In genomic region chr10:66353422-66353821, GRCh38 we compare ENCODE assay signal across 14 cellular contexts.
DNase-seq lines count a peak whose midpoint lies in the region; ATAC-seq and TF ChIP-seq lines count a peak whose summit lies in the region.
"Had no signal": no experiment of that assay in that cellular context is flagged by ENCODE, and none has a peak within 500 bp of the region (broad histone marks: within the 10 kb centered on the region; RNA-seq: fewer than 3 reads in every experiment).

No MANE protein-coding gene starts in this region.

- intact Hi-C loops in heart left ventricle (cut with DNase I), result no loop called here
- intact Hi-C loops in right cardiac atrium (cut with DNase I), result no loop called here

- no peaks in the 10 kb centered on the region for H3K36me3 ChIP-seq in heart left ventricle
- H3K36me3 ChIP-seq: BE2C had no signal

- no peak for TF ChIP-seq POLR2A in heart left ventricle (IDR thresholded peaks at IDR 0.05)

- H3K9me3 Mint-ChIP-seq in stimulated activated effector memory CD8-positive, alpha-beta T cell treated with anti-CD3 and anti-CD28 coated beads, Interleukin-12 subunit alpha, Interleukin-12 subunit beta, amount 100 ng/mL, for 72 hours, result peaks cover 16% of the 10 kb centered on the region

- H3K36me3 Mint-ChIP-seq in stimulated activated effector memory CD8-positive, alpha-beta T cell treated with anti-CD3 and anti-CD28 coated beads, Interleukin-12 subunit alpha, Interleukin-12 subunit beta, amount 100 ng/mL, for 72 hours, result no peaks in the 10 kb centered on the region
- H3K36me3 Mint-ChIP-seq: CD4-positive, alpha-beta memory T cell had no signal

- in situ Hi-C loops in G401 (cut with HindIII; ENCODE audit: low sequenced_read_pairs), result no loop called here

- 57 to 70% (median 58%) methylated on average over 3 of the region's 3 CpGs for WGBS in heart left ventricle, 4 donors
- 51% methylated on average over 3 of the region's 3 CpGs for WGBS in right cardiac atrium

- H3K9me3 ChIP-seq in heart left ventricle, result no peaks in the 10 kb centered on the region
- no peaks in the 10 kb centered on the region for H3K9me3 ChIP-seq in right cardiac atrium (ENCODE audit: control insufficient read depth, low read length)
- H3K9me3 ChIP-seq: BE2C had no signal

- H3K27ac Mint-ChIP-seq in stimulated activated effector memory CD8-positive, alpha-beta T cell treated with anti-CD3 and anti-CD28 coated beads, Interleukin-12 subunit alpha, Interleukin-12 subunit beta, amount 100 ng/mL, for 72 hours, result no peak overlapping the region
- H3K27ac Mint-ChIP-seq: CD4-positive, alpha-beta memory T cell; HFFc6 had no signal

- no peak overlapping the region for H3K4me3 Mint-ChIP-seq in stimulated activated effector memory CD8-positive, alpha-beta T cell treated with anti-CD3 and anti-CD28 coated beads, Interleukin-12 subunit alpha, Interleukin-12 subunit beta, amount 100 ng/mL, for 72 hours
- H3K4me3 Mint-ChIP-seq: CD4-positive, alpha-beta memory T cell; HFFc6 had no signal

- no peak for TF ChIP-seq CTCF in heart left ventricle (IDR thresholded peaks at IDR 0.05)

- DNase-seq in G401 (ENCODE audit: low spot score) (peak; percentile 13), heart left ventricle (peak in 4 of 5 donors; percentile 13 to 60 (median 28)), right cardiac atrium (peak; percentile 25 to 71 (median 52)), retina (peak; percentile 9), H4 (ENCODE audit: low spot score) (no peak)
- no peak for DNase-seq in stimulated activated effector memory CD8-positive, alpha-beta T cell treated with anti-CD3 and anti-CD28 coated beads, Interleukin-12 subunit alpha, Interleukin-12 subunit beta, amount 100 ng/mL, for 72 hours (ENCODE audit: low spot score in 2 of 2)
- DNase-seq: BE2C; CD4-positive, alpha-beta memory T cell; DMS79; HCEC 1CT; HFFc6; IMR-90 had no signal

- no peaks in the 10 kb centered on the region for H3K4me1 Mint-ChIP-seq in stimulated activated effector memory CD8-positive, alpha-beta T cell treated with anti-CD3 and anti-CD28 coated beads, Interleukin-12 subunit alpha, Interleukin-12 subunit beta, amount 100 ng/mL, for 72 hours
- H3K4me1 Mint-ChIP-seq: CD4-positive, alpha-beta memory T cell had no signal

- ATAC-seq in heart left ventricle (peak; percentile 37 to 90 (median 55)), right cardiac atrium (peak; percentile 69 to 73), HG03460 (IDR thresholded peaks at IDR 0.05; ENCODE audit: unreplicated experiment) (no peak)
- no peak for ATAC-seq in stimulated activated effector memory CD8-positive, alpha-beta T cell treated with anti-CD3 and anti-CD28 coated beads, Interleukin-12 subunit alpha, Interleukin-12 subunit beta, amount 100 ng/mL, for 72 hours

- peak overlapping the region in 3 of 12 donors; percentile 3 to 17 (median 13) for H3K4me3 ChIP-seq in heart left ventricle
- H3K4me3 ChIP-seq in right cardiac atrium (ENCODE audit: low read length), result no peak overlapping the region

- H3K4me1 ChIP-seq in heart left ventricle (no peaks in the 10 kb centered on the region), right cardiac atrium (ENCODE audit: control insufficient read depth, insufficient read depth, low read length) (no peaks in the 10 kb centered on the region)

- H3K27me3 ChIP-seq in heart left ventricle, result no peaks in the 10 kb centered on the region
- no peaks in the 10 kb centered on the region for H3K27me3 ChIP-seq in right cardiac atrium (ENCODE audit: control insufficient read depth, insufficient read depth)
- H3K27me3 ChIP-seq: BE2C had no signal

- H3K27ac ChIP-seq in heart left ventricle (peak overlapping the region in 2 of 12 donors; percentile 21 to 47), right cardiac atrium (ENCODE audit: low read length) (no peak overlapping the region)
- H3K27ac ChIP-seq: C4-2B had no signal

Comparison
In these comparisons a context has a peak if more than half of its experiments do, and no peak if none do; other contexts are left out.
1. DNase-seq: peak in G401 (single experiment), heart left ventricle (4 of 5), right cardiac atrium (3 of 3) and retina (single experiment); none in stimulated activated effector memory CD8-positive, alpha-beta T cell treated with anti-CD3 and anti-CD28 coated beads, Interleukin-12 subunit alpha, Interleukin-12 subunit beta, amount 100 ng/mL, for 72 hours (0 of 2) and H4 (single experiment).
2. ATAC-seq: peak in heart left ventricle (4 of 4) and right cardiac atrium (2 of 2); none in stimulated activated effector memory CD8-positive, alpha-beta T cell treated with anti-CD3 and anti-CD28 coated beads, Interleukin-12 subunit alpha, Interleukin-12 subunit beta, amount 100 ng/mL, for 72 hours (single experiment) and HG03460 (single experiment).